In the genomic region with DNA sequence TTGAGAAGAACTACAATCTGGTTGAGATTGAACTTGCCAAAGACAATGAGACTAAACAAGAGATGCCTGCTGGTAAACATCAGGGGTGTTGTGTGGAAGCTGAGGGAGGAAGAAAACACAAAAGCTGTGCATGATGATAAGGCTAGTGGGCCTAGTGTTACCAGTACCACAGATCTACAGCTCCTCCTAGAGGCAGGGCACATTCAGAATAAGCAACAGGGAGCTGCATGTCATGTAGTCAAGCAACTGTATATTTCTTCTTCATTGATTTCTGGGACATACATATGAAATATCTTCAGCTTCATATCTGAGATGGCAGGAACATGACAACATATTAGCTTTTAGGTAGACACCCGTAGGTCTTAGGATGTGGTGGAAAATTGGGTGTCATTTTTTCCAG, we compare ENCODE assay signal across 6 cellular contexts.
A peak's percentile ranks its signal among the peaks of the same experiment; 100 is the strongest.
DNase-seq lines count a peak whose midpoint lies in the region; ATAC-seq, FAIRE-seq and TF ChIP-seq lines count a peak whose summit lies in the region.
"Not testable (repeated sequence)": the region's sequence is repeated elsewhere in the genome, so short reads cannot be mapped to it uniquely, and the experiment has no call there.

No MANE protein-coding gene starts in this region.

- TF ChIP-seq POLR2A in GM12878 (IDR thresholded peaks at IDR 0.05; ENCODE audit: low read depth, low read length); H1 (IDR thresholded peaks at IDR 0.05; ENCODE audit: control extremely low read depth in 1 of 2, low read depth in 2 of 2, low read length in 2 of 2): not testable (repeated sequence)

- H3K9me3 ChIP-seq in GM12878 (replicated peaks; ENCODE audit: control insufficient read depth, insufficient read depth, low read length); H1 (ENCODE audit: insufficient read depth in 2 of 2, low read depth in 1 of 2, low read length in 1 of 2); pancreas: not testable (repeated sequence)

- not testable (repeated sequence) for H3K4ac ChIP-seq in H1 (replicated peaks; ENCODE audit: insufficient read length, low read depth, low read length)

- POLR2A ChIA-PET in GM12878 (lab: Charles Lee); H1 (lab: Charles Lee; ENCODE audit: partially characterized antibody): not testable (repeated sequence)

- H3K79me1 ChIP-seq in H1 (ENCODE audit: low read depth, low read length) = not testable (repeated sequence)

- ATAC-seq in GM23338 = peak; percentile 76
- not testable (repeated sequence) for ATAC-seq in GM12878
- peak; percentile 78 for ATAC-seq in left lobe of liver
- peak in 3 of 4 donors; percentile 38 to 62 (median 54) for ATAC-seq in pancreas

- not testable (repeated sequence) for H3K18ac ChIP-seq in H1 (ENCODE audit: extremely low read depth, low read length)

- not testable (repeated sequence) for H3K27ac Mint-ChIP-seq in GM23338

- not testable (repeated sequence) for DNase-seq in D721Med (ENCODE audit: insufficient read length, low spot score); GM23338 (ENCODE audit: low spot score); GM12878 (ENCODE audit: low read depth, low spot score); H1 (ENCODE audit: low read depth in 1 of 2, low spot score in 2 of 2); left lobe of liver (ENCODE audit: low spot score); pancreas

- TF ChIP-seq EP300 in GM12878 (IDR thresholded peaks at IDR 0.05; ENCODE audit: borderline replicate concordance in 1 of 2, control insufficient read depth in 1 of 2, low read depth in 2 of 2, low read length in 2 of 2); H1 (IDR thresholded peaks at IDR 0.05; ENCODE audit: borderline replicate concordance in 1 of 2, low read depth in 2 of 2, low read length in 2 of 2): not testable (repeated sequence)

- intact Hi-C loops in GM12878 (cut with micrococcal nuclease; ENCODE audit: unreplicated experiment); pancreas (cut with DNase I): not testable (repeated sequence)

- not testable (repeated sequence) for BruUV-seq in GM12878 (replicated peaks; lab: Mats Ljungman, UMichigan)

- not testable (repeated sequence) for H4K20me1 ChIP-seq in GM23338 (replicated peaks; ENCODE audit: insufficient read depth); GM12878 (ENCODE audit: control insufficient read depth, insufficient read depth); H1 (replicated peaks in 1 of 2; ENCODE audit: control insufficient read depth in 1 of 2, insufficient read depth in 2 of 2, low read length in 2 of 2)

- not testable (repeated sequence) for TF ChIP-seq RAD21 in GM12878 (IDR thresholded peaks at IDR 0.05; ENCODE audit: insufficient read depth, low read depth, low read length); H1 (IDR thresholded peaks at IDR 0.05 in 1 of 2, conservative IDR thresholded peaks at IDR 0.05 in 1 of 2; ENCODE audit: low read depth in 2 of 2, low read length in 2 of 2)

- H3K56ac ChIP-seq in H1 (replicated peaks; ENCODE audit: insufficient read length, low read depth, low read length) = not testable (repeated sequence)

- not testable (repeated sequence) for H3K4me3 Mint-ChIP-seq in GM23338

- no CpG with 5 or more reads among the region's 1 CpG for WGBS in GM12878 (ENCODE audit: insufficient coverage, insufficient replicate concordance, low lambda C conversion rate, missing lambda C conversion rate)
- WGBS in H1 (ENCODE audit: extremely low coverage in 1 of 2, insufficient coverage in 1 of 2, insufficient read length in 1 of 2, insufficient replicate concordance in 2 of 2, low coverage in 1 of 2, low lambda C conversion rate in 2 of 2, missing lambda C conversion rate in 1 of 2), 2 experiments = 88% methylated on average over 1 of the region's 1 CpG; no CpG with 5 or more reads in 1 of the 2 experiments
- WGBS in pancreas, 2 donors = no CpG with 5 or more reads among the region's 1 CpG

- not testable (repeated sequence) for H3K4me1 ChIP-seq in GM23338 (ENCODE audit: insufficient read depth); GM12878 (ENCODE audit: control insufficient read depth, insufficient read depth, low read length); H1 (replicated peaks in 1 of 4; ENCODE audit: control insufficient read depth in 3 of 4, insufficient read depth in 4 of 4, low read length in 3 of 4); pancreas

- H3K27me3 ChIP-seq in GM23338 (ENCODE audit: insufficient read depth); GM12878 (replicated peaks in 1 of 2; ENCODE audit: control insufficient read depth in 2 of 2, insufficient read depth in 2 of 2, low read length in 1 of 2); H1 (replicated peaks in 1 of 4; ENCODE audit: control insufficient read depth in 3 of 4, extremely low read depth in 1 of 4, insufficient read depth in 3 of 4, low read length in 3 of 4); pancreas: not testable (repeated sequence)

- H3K23me2 ChIP-seq in H1 (ENCODE audit: low read depth, low read length) = not testable (repeated sequence)

- H3K23ac ChIP-seq in H1 (ENCODE audit: insufficient read length) = not testable (repeated sequence)

- H3F3A ChIP-seq in GM23338 (replicated peaks; ENCODE audit: low read depth) = not testable (repeated sequence)

- SMC1A ChIA-PET in GM12878 (lab: Charles Lee; ENCODE audit: uncharacterized antibody, unreplicated experiment) = not testable (repeated sequence)

- not testable (repeated sequence) for H2BK5ac ChIP-seq in H1 (ENCODE audit: low read depth, low read length)

- H3K9me2 ChIP-seq in GM23338 (ENCODE audit: insufficient read depth) = not testable (repeated sequence)

- H2BK120ac ChIP-seq in H1 (replicated peaks; ENCODE audit: low read depth, low read length) = not testable (repeated sequence)

- H3K4me1 Mint-ChIP-seq in GM23338 = peaks cover 12% of the 10 kb centered on the region

- H3K4me2 ChIP-seq in GM23338; GM12878 (ENCODE audit: control insufficient read depth, insufficient read depth); H1 (ENCODE audit: insufficient read depth in 1 of 2, low read depth in 2 of 2, low read length in 2 of 2): not testable (repeated sequence)

- H3K9me3 Mint-ChIP-seq in GM23338 = not testable (repeated sequence)

- H4K91ac ChIP-seq in H1 (replicated peaks; ENCODE audit: insufficient read length, low read length) = not testable (repeated sequence)

- not testable (repeated sequence) for H2AFZ ChIP-seq in GM23338; GM12878 (ENCODE audit: control insufficient read depth, low read depth, low read length); H1 (ENCODE audit: low read length)

- H4K5ac ChIP-seq in H1 (ENCODE audit: insufficient read length, low read depth, low read length) = not testable (repeated sequence)

- not testable (repeated sequence) for H3K27me3 Mint-ChIP-seq in GM23338 (ENCODE audit: insufficient read depth, low read depth, poor library complexity)

- not testable (repeated sequence) for H3K4me3 ChIP-seq in GM23338; GM12878; H1 (ENCODE audit: extremely low read depth in 1 of 4, insufficient read depth in 2 of 4, low read depth in 3 of 4, low read length in 4 of 4); pancreas

- RAD21 ChIA-PET in GM12878 (lab: Charles Lee; ENCODE audit: unreplicated experiment) = not testable (repeated sequence)

- not testable (repeated sequence) for H2BK15ac ChIP-seq in H1 (ENCODE audit: low read length)

- CTCF ChIA-PET in GM12878 (lab: Yijun Ruan, JAX); H1 (lab: Charles Lee; ENCODE audit: partially characterized antibody): not testable (repeated sequence)

- not testable (repeated sequence) for TF ChIP-seq CTCF in D721Med (IDR thresholded peaks at IDR 0.05; ENCODE audit: insufficient read depth, missing control alignments); GM23338 (conservative IDR thresholded peaks at IDR 0.05; ENCODE audit: low read depth in 2 of 2); GM12878 (IDR thresholded peaks at IDR 0.05 in 2 of 3, conservative IDR thresholded peaks at IDR 0.05 in 1 of 3; ENCODE audit: control insufficient read depth in 2 of 3, extremely low read depth in 1 of 3, insufficient read depth in 1 of 3, low read depth in 3 of 3, low read length in 3 of 3); H1 (IDR thresholded peaks at IDR 0.05; ENCODE audit: control extremely low read depth in 1 of 3, insufficient read depth in 1 of 3, low read depth in 1 of 3, low read length in 3 of 3); pancreas (IDR thresholded peaks at IDR 0.05)

- H3K36me3 Mint-ChIP-seq in GM23338 (ENCODE audit: low read depth) = not testable (repeated sequence)

- H3K14ac ChIP-seq in H1 (ENCODE audit: insufficient read length) = not testable (repeated sequence)

- in situ Hi-C loops in GM12878 (cut with MboI) = not testable (repeated sequence)

- H3K27ac ChIP-seq in GM23338 (ENCODE audit: low read depth); GM12878 (ENCODE audit: control insufficient read depth, insufficient read depth); H1 (ENCODE audit: low read depth, low read length); pancreas: not testable (repeated sequence)

- FAIRE-seq in D721Med (lab: Jason Lieb, UNC) = peak; percentile 84
- peak; percentile 87 for FAIRE-seq in GM12878 (lab: Jason Lieb, UNC)
- peak; percentile 99 for FAIRE-seq in H1 (lab: Jason Lieb, UNC)
- not testable (repeated sequence) for FAIRE-seq in pancreas (lab: Jason Lieb, UNC)

- H3K36me3 ChIP-seq in GM23338 (ENCODE audit: insufficient read depth); GM12878 (ENCODE audit: control insufficient read depth in 2 of 2, insufficient read depth in 2 of 2, low read length in 1 of 2); H1 (ENCODE audit: control insufficient read depth in 2 of 4, insufficient read depth in 4 of 4, low read length in 3 of 4); pancreas: not testable (repeated sequence)

- H2AK5ac ChIP-seq in H1 (ENCODE audit: low read depth, low read length) = not testable (repeated sequence)

- H2BK20ac ChIP-seq in H1 (ENCODE audit: low read length) = not testable (repeated sequence)

- not testable (repeated sequence) for H3K9ac ChIP-seq in GM12878 (ENCODE audit: control insufficient read depth, insufficient read depth, low read length); H1 (replicated peaks in 1 of 4; ENCODE audit: extremely low read depth in 1 of 4, low read depth in 3 of 4, low read length in 3 of 4)

- H4K8ac ChIP-seq in H1 (ENCODE audit: extremely low read depth, insufficient read depth, low read length) = not testable (repeated sequence)

- H2BK12ac ChIP-seq in H1 (ENCODE audit: low read depth, low read length) = not testable (repeated sequence)

- H3K79me2 ChIP-seq in GM23338 (replicated peaks; ENCODE audit: insufficient read depth); GM12878 (ENCODE audit: control insufficient read depth, insufficient read depth, low read length); H1 (ENCODE audit: control insufficient read depth in 1 of 2, insufficient read depth in 2 of 2, low read length in 2 of 2): not testable (repeated sequence)
